In genomic region chr17:75033346-75034235, GRCh38 we compare ENCODE assay signal across 8 cellular contexts. TPM values are rescaled to one million over a fixed set of nuclear protein-coding genes. Genes with fewer than 3 reads are reported as not detected.
DNase-seq lines count a peak whose midpoint lies in the region; ATAC-seq and TF ChIP-seq lines count a peak whose summit lies in the region.

No MANE protein-coding gene starts in this region.

- H3K27ac ChIP-seq in CD4-positive, CD25-positive, alpha-beta regulatory T cell (ENCODE audit: insufficient read depth, low read length, poor library complexity, severe bottlenecking), result peak overlapping the region; percentile 67
- peak overlapping the region; percentile 92 to 98 (median 96) for H3K27ac ChIP-seq in esophagus muscularis mucosa (replicated peaks in 1 of 4)

- no peaks in the 10 kb centered on the region for H3K27me3 ChIP-seq in CD4-positive, CD25-positive, alpha-beta regulatory T cell (ENCODE audit: control insufficient read depth, insufficient read depth, low read length)
- H3K27me3 ChIP-seq in esophagus muscularis mucosa (no peaks in the 10 kb centered on the region), mucosa of stomach (ENCODE audit: control insufficient read depth, insufficient read depth, low read length) (no peaks in the 10 kb centered on the region)

- no peak for TF ChIP-seq EP300 in esophagus muscularis mucosa (IDR thresholded peaks at IDR 0.05)

- peak overlapping the region; percentile 71 for H3K9ac ChIP-seq in mucosa of stomach (ENCODE audit: low read length)

- peak overlapping the region; percentile 97 to 99 (median 99) for H3K27ac Mint-ChIP-seq in CD4-positive, CD25-positive, alpha-beta regulatory T cell
- peak overlapping the region; percentile 98 for H3K27ac Mint-ChIP-seq in activated T-cell treated with anti-CD3 and anti-CD28 coated beads, Interleukin-2, amount 50 U/mL, for 72 hours

- peaks cover 48% of the 10 kb centered on the region for H3K4me1 ChIP-seq in CD4-positive, CD25-positive, alpha-beta regulatory T cell (ENCODE audit: control insufficient read depth, insufficient read depth, low read length, poor library complexity, severe bottlenecking)
- H3K4me1 ChIP-seq in esophagus muscularis mucosa, result peaks cover 37 to 52% (median 50%) of the 10 kb centered on the region in 4 donors
- peaks cover 25% of the 10 kb centered on the region for H3K4me1 ChIP-seq in mucosa of stomach (ENCODE audit: control insufficient read depth, insufficient read depth, low read length)

- TF ChIP-seq CTCF in esophagus muscularis mucosa (IDR thresholded peaks at IDR 0.05), result no peak

- H3K36me3 Mint-ChIP-seq in CD4-positive, CD25-positive, alpha-beta regulatory T cell, result peaks cover 6% of the 10 kb centered on the region
- H3K36me3 Mint-ChIP-seq in activated T-cell treated with anti-CD3 and anti-CD28 coated beads, Interleukin-2, amount 50 U/mL, for 72 hours (ENCODE audit: insufficient read depth in 2 of 2), result peaks cover 0 to 3% of the 10 kb centered on the region in 2 donors

- H3K9me3 ChIP-seq in CD4-positive, CD25-positive, alpha-beta regulatory T cell (ENCODE audit: control insufficient read depth in 2 of 2, low read length in 2 of 2), result no peaks in the 10 kb centered on the region
- H3K9me3 ChIP-seq in esophagus muscularis mucosa (no peaks in the 10 kb centered on the region), mucosa of stomach (ENCODE audit: control insufficient read depth, low read length) (no peaks in the 10 kb centered on the region)

- H3K4me1 Mint-ChIP-seq in CD4-positive, CD25-positive, alpha-beta regulatory T cell, result peaks cover 14 to 62% (median 33%) of the 10 kb centered on the region in 4 donors
- peaks cover 49% of the 10 kb centered on the region for H3K4me1 Mint-ChIP-seq in activated T-cell treated with anti-CD3 and anti-CD28 coated beads, Interleukin-2, amount 50 U/mL, for 72 hours (ENCODE audit: low read depth)

- H3K36me3 ChIP-seq in CD4-positive, CD25-positive, alpha-beta regulatory T cell (ENCODE audit: control insufficient read depth, insufficient read depth, low read length), result no peaks in the 10 kb centered on the region
- H3K36me3 ChIP-seq in esophagus muscularis mucosa (peaks cover 5 to 9% (median 7%) of the 10 kb centered on the region in 4 donors), mucosa of stomach (ENCODE audit: control insufficient read depth, insufficient read depth, low read length) (no peaks in the 10 kb centered on the region)

- H3K9me3 Mint-ChIP-seq in CD4-positive, CD25-positive, alpha-beta regulatory T cell, result peaks cover 0 to 9% (median 0%) of the 10 kb centered on the region in 7 donors
- H3K9me3 Mint-ChIP-seq in activated T-cell treated with anti-CD3 and anti-CD28 coated beads, Interleukin-2, amount 50 U/mL, for 72 hours, result peaks cover 0 to 2% of the 10 kb centered on the region in 2 donors

- ATAC-seq in CD4-positive, CD25-positive, alpha-beta regulatory T cell (ENCODE audit: low read depth in 2 of 2), result peak in 1 of 2 donors; percentile 17
- ATAC-seq in GM21529 (IDR thresholded peaks at IDR 0.05; ENCODE audit: unreplicated experiment), result peak; percentile 47
- ATAC-seq in activated T-cell treated with anti-CD3 and anti-CD28 coated beads, Interleukin-2, amount 50 U/mL, for 72 hours (replicated peaks in 1 of 2), result peak; percentile 39 to 44

- intact Hi-C loops in esophagus muscularis mucosa (cut with DNase I), result loop anchor here (5.0 kb wide), 2 partner anchors 46 to 61 kb away; partner anchors contain the start of genes CDR2L and HID1

- DNase-seq in CD4-positive, CD25-positive, alpha-beta regulatory T cell, result peak; percentile 74 to 85 (median 76)
- DNase-seq in KG1 (lab: John Stamatoyannopoulos, UW) (peak; percentile 96), esophagus muscularis mucosa (ENCODE audit: extremely low spot score) (peak; percentile 100)
- peak; percentile 88 to 95 for DNase-seq in activated T-cell treated with anti-CD3 and anti-CD28 coated beads, Interleukin-2, amount 50 U/mL, for 72 hours
- peak; percentile 59 to 71 for DNase-seq in stimulated activated CD8-positive, alpha-beta memory T cell treated with anti-CD3 and anti-CD28 coated beads, Interleukin-4, amount 100 ng/mL, for 1 hour (ENCODE audit: low read depth in 2 of 2, low spot score in 1 of 2)

- peak overlapping the region; percentile 93 to 96 (median 95) for H3K4me3 Mint-ChIP-seq in CD4-positive, CD25-positive, alpha-beta regulatory T cell
- peak overlapping the region; percentile 90 to 92 for H3K4me3 Mint-ChIP-seq in activated T-cell treated with anti-CD3 and anti-CD28 coated beads, Interleukin-2, amount 50 U/mL, for 72 hours

- H3K4me3 ChIP-seq in CD4-positive, CD25-positive, alpha-beta regulatory T cell (ENCODE audit: low read depth, low read length), result peak overlapping the region; percentile 62
- H3K4me3 ChIP-seq in esophagus muscularis mucosa, result peak overlapping the region; percentile 67 to 88 (median 76)
- H3K4me3 ChIP-seq in mucosa of stomach (ENCODE audit: low read length), result peak overlapping the region; percentile 70

- peaks cover 33% of the 10 kb centered on the region for H3K27me3 Mint-ChIP-seq in CD4-positive, CD25-positive, alpha-beta regulatory T cell
- no peaks in the 10 kb centered on the region for H3K27me3 Mint-ChIP-seq in activated T-cell treated with anti-CD3 and anti-CD28 coated beads, Interleukin-2, amount 50 U/mL, for 72 hours (ENCODE audit: low read depth)

- TF ChIP-seq POLR2A in esophagus muscularis mucosa (IDR thresholded peaks at IDR 0.05; ENCODE audit: low read depth), result no peak

- WGBS in esophagus muscularis mucosa, result under 1% methylated on average over 34 of the region's 36 CpGs

TF ChIP-seq in PFSK-1, 5 proteins besides CTCF, POLR2A, EP300 and RAD21:
- TF ChIP-seq TAF1 (IDR thresholded peaks at IDR 0.05; ENCODE audit: borderline replicate concordance, insufficient read depth, low read length) (0 out of 2 replicates have a peak, but pooled peaks have one; percentile 1), SIN3A (IDR thresholded peaks at IDR 0.05; ENCODE audit: borderline replicate concordance, insufficient read depth, low read length) (peak; percentile 67; the same call in 1 of the 2 replicates), FOXP2 (optimal IDR thresholded peaks at IDR 0.05; ENCODE audit: borderline replicate concordance, extremely low read depth, extremely low read length, insufficient read depth) (no peak)
TF ChIP-seq in PFSK-1: peak in this region for 2.

RNA-seq across cellular contexts. Expression of gene ATP5PD, which starts 13.2 kb away (rescaled TPM):
- 139 TPM for total RNA-seq in CD4-positive, CD25-positive, alpha-beta regulatory T cell
- polyA plus RNA-seq in CD4-positive, CD25-positive, alpha-beta regulatory T cell, result 100 to 1,000 TPM; 410 to 536 (median 467) TPM
- polyA plus RNA-seq in PFSK-1 (2012; ENCODE audit: insufficient read length, low read depth), result 256 TPM
- 100 to 1,000 TPM; 125 to 147 TPM for total RNA-seq in activated T-cell treated with anti-CD3 and anti-CD28 coated beads, Interleukin-2, amount 50 U/mL, for 72 hours
- total RNA-seq in esophagus muscularis mucosa, result 100 to 1,000 TPM; 202 to 388 (median 256) TPM

RNA-seq across cellular contexts. Expression of gene KCTD2, which starts 13.4 kb away (rescaled TPM):
- 23.4 TPM for total RNA-seq in CD4-positive, CD25-positive, alpha-beta regulatory T cell
- 1 to 10 TPM; 5.8 to 10.0 (median 8.1) TPM for polyA plus RNA-seq in CD4-positive, CD25-positive, alpha-beta regulatory T cell
- 28.0 TPM for polyA plus RNA-seq in PFSK-1 (2012; ENCODE audit: insufficient read length, low read depth)
- total RNA-seq in activated T-cell treated with anti-CD3 and anti-CD28 coated beads, Interleukin-2, amount 50 U/mL, for 72 hours, result 10 to 100 TPM; 21.4 to 24.1 TPM
- 10 to 100 TPM; 20.3 to 37.7 (median 29.9) TPM for total RNA-seq in esophagus muscularis mucosa

RNA-seq across cellular contexts. Expression of gene MRPL58, which starts 21.1 kb away (rescaled TPM):
- total RNA-seq in CD4-positive, CD25-positive, alpha-beta regulatory T cell, result 25.7 TPM
- polyA plus RNA-seq in CD4-positive, CD25-positive, alpha-beta regulatory T cell, result 10 to 100 TPM; 64.0 to 95.8 (median 74.6) TPM
- polyA plus RNA-seq in PFSK-1 (2012; ENCODE audit: insufficient read length, low read depth), result 171 TPM
- total RNA-seq in activated T-cell treated with anti-CD3 and anti-CD28 coated beads, Interleukin-2, amount 50 U/mL, for 72 hours, result 10 to 100 TPM; 39.1 to 50.6 TPM
- 10 to 100 TPM; 34.9 to 47.8 (median 40.2) TPM for total RNA-seq in esophagus muscularis mucosa

RNA-seq across cellular contexts. Expression of gene CDR2L, which starts 46.2 kb away (rescaled TPM):
- not detected for total RNA-seq in CD4-positive, CD25-positive, alpha-beta regulatory T cell
- polyA plus RNA-seq in CD4-positive, CD25-positive, alpha-beta regulatory T cell, result under 1 TPM in 2 of 4 donors, not detected in 2; 0.05 to 0.09 TPM
- 36.7 TPM for polyA plus RNA-seq in PFSK-1 (2012; ENCODE audit: insufficient read length, low read depth)
- under 1 TPM; 0.56 to 0.72 TPM for total RNA-seq in activated T-cell treated with anti-CD3 and anti-CD28 coated beads, Interleukin-2, amount 50 U/mL, for 72 hours
- total RNA-seq in esophagus muscularis mucosa, result 10 to 100 TPM; 14.6 to 36.7 (median 24.3) TPM

RNA-seq across cellular contexts. Expression of gene SLC16A5, which starts 54.2 kb away (rescaled TPM):
- 9.3 TPM for total RNA-seq in CD4-positive, CD25-positive, alpha-beta regulatory T cell
- 1 to 10 TPM; 1.3 to 2.6 (median 2.0) TPM for polyA plus RNA-seq in CD4-positive, CD25-positive, alpha-beta regulatory T cell
- 2.3 TPM for polyA plus RNA-seq in PFSK-1 (2012; ENCODE audit: insufficient read length, low read depth)
- total RNA-seq in activated T-cell treated with anti-CD3 and anti-CD28 coated beads, Interleukin-2, amount 50 U/mL, for 72 hours, result 1 to 10 TPM; 7.5 to 9.8 TPM
- total RNA-seq in esophagus muscularis mucosa, result 1 to 10 TPM; 3.8 to 9.7 (median 7.6) TPM
